21 cellular contexts compared by ENCODE assay signal in genomic region chr1:204266504-204267034, GRCh38. TPM values are rescaled to one million over a fixed set of nuclear protein-coding genes. Genes with fewer than 3 reads are reported as not detected.
DNase-seq lines count a peak whose midpoint lies in the region; ATAC-seq and TF ChIP-seq lines count a peak whose summit lies in the region.
"Had no signal": no experiment of that assay in that cellular context is flagged by ENCODE, and none has a peak within 500 bp of the region (broad histone marks: within the 10 kb centered on the region; RNA-seq: fewer than 3 reads in every experiment).

No MANE protein-coding gene starts in this region.

- peaks cover 4% of the 10 kb centered on the region for H3K27me3 Mint-ChIP-seq in activated T-helper 17 cell treated with anti-CD3 and anti-CD28 coated beads, Interleukin-2, amount 50 U/mL, for 72 hours
- H3K27me3 Mint-ChIP-seq in osteocyte (ENCODE audit: unreplicated experiment), result peaks cover 40% of the 10 kb centered on the region

- no peak overlapping the region for H3K4me3 Mint-ChIP-seq in activated T-helper 17 cell treated with anti-CD3 and anti-CD28 coated beads, Interleukin-2, amount 50 U/mL, for 72 hours
- no peak overlapping the region for H3K4me3 Mint-ChIP-seq in osteocyte (ENCODE audit: unreplicated experiment)
- H3K4me3 Mint-ChIP-seq: activated T-cell treated with anti-CD3 and anti-CD28 coated beads, Interleukin-2, amount 50 U/mL, for 72 hours; CD14-positive monocyte had no signal

- H3K36me3 ChIP-seq in Peyer's patch, result peaks cover 0 to 60% (median 0%) of the 10 kb centered on the region in 3 donors
- H3K36me3 ChIP-seq: adrenal gland had no signal

- H3K9me3 Mint-ChIP-seq in activated T-helper 17 cell treated with anti-CD3 and anti-CD28 coated beads, Interleukin-2, amount 50 U/mL, for 72 hours, result no peaks in the 10 kb centered on the region
- no peaks in the 10 kb centered on the region for H3K9me3 Mint-ChIP-seq in osteocyte (ENCODE audit: unreplicated experiment)
- H3K9me3 Mint-ChIP-seq: activated T-cell treated with anti-CD3 and anti-CD28 coated beads, Interleukin-2, amount 50 U/mL, for 72 hours; CD14-positive monocyte had no signal

- no peak overlapping the region for H3K27ac Mint-ChIP-seq in activated T-helper 17 cell treated with anti-CD3 and anti-CD28 coated beads, Interleukin-2, amount 50 U/mL, for 72 hours
- H3K27ac Mint-ChIP-seq in osteocyte (ENCODE audit: unreplicated experiment), result no peak overlapping the region
- H3K27ac Mint-ChIP-seq: activated T-cell treated with anti-CD3 and anti-CD28 coated beads, Interleukin-2, amount 50 U/mL, for 72 hours had no signal

- H3K4me1 ChIP-seq in Peyer's patch, result peaks cover 0 to 37% (median 3%) of the 10 kb centered on the region in 4 donors

- no peak overlapping the region for H3K4me3 ChIP-seq in Peyer's patch
- H3K4me3 ChIP-seq: adrenal gland, esophagus squamous epithelium, upper lobe of left lung had no signal

- no peaks in the 10 kb centered on the region for H3K36me3 Mint-ChIP-seq in activated T-helper 17 cell treated with anti-CD3 and anti-CD28 coated beads, Interleukin-2, amount 50 U/mL, for 72 hours (ENCODE audit: low read depth)
- no peaks in the 10 kb centered on the region for H3K36me3 Mint-ChIP-seq in osteocyte (ENCODE audit: unreplicated experiment)

- H3K4me1 Mint-ChIP-seq in activated T-helper 17 cell treated with anti-CD3 and anti-CD28 coated beads, Interleukin-2, amount 50 U/mL, for 72 hours, result no peaks in the 10 kb centered on the region
- H3K4me1 Mint-ChIP-seq in osteocyte (ENCODE audit: unreplicated experiment), result peaks cover 5% of the 10 kb centered on the region
- H3K4me1 Mint-ChIP-seq: CD14-positive monocyte had no signal

- TF ChIP-seq CTCF in Peyer's patch (IDR thresholded peaks at IDR 0.05) (no peak), osteocyte (IDR thresholded peaks at IDR 0.05) (no peak)

- ATAC-seq in GM19467 (IDR thresholded peaks at IDR 0.05; ENCODE audit: unreplicated experiment), result no peak
- no peak for ATAC-seq in activated T-helper 17 cell treated with anti-CD3 and anti-CD28 coated beads, Interleukin-2, amount 50 U/mL, for 72 hours (replicated peaks)
- ATAC-seq: activated T-cell treated with anti-CD3 and anti-CD28 coated beads, Interleukin-2, amount 50 U/mL, for 72 hours had no signal

- TF ChIP-seq POLR2A in Peyer's patch (IDR thresholded peaks at IDR 0.05), result no peak

- DNase-seq in DMS53 treated with DMSO at 0.1 percent for 48 hours (lab: John Stamatoyannopoulos, UW; ENCODE audit: unreplicated experiment) (peak; percentile 86), Peyer's patch (peak in 2 of 3 donors; percentile 59 to 72), kidney tubule cell (ENCODE audit: low spot score) (peak; percentile 67), renal cortical epithelial cell (ENCODE audit: low read depth) (peak; percentile 86), osteocyte (ENCODE audit: extremely low spot score, unreplicated experiment) (no peak)
- DNase-seq: activated CD4-positive, alpha-beta T cell treated with anti-CD3 and anti-CD28 coated beads for 4 hours; activated T-cell treated with anti-CD3 and anti-CD28 coated beads, Interleukin-2, amount 50 U/mL, for 72 hours; adrenal gland; esophagus squamous epithelium; GDM1; KBM-7; NCI-H187 treated with DMSO at 0.1 percent for 48 hours; stimulated activated CD4-positive, alpha-beta T cell treated with anti-CD3 and anti-CD28 coated beads, Interleukin-1b, Interleukin-23, amount 100 ng/mL, for 48 hours; stimulated activated CD8-positive, alpha-beta memory T cell treated with anti-CD3 and anti-CD28 coated beads, Interleukin-4, amount 100 ng/mL, for 48 hours had no signal

- no peaks in the 10 kb centered on the region for H3K27me3 ChIP-seq in Peyer's patch
- H3K27me3 ChIP-seq: adrenal gland, esophagus squamous epithelium, upper lobe of left lung had no signal

- H3K27ac ChIP-seq in Peyer's patch, result peak overlapping the region in 2 of 4 donors; percentile 59 to 79
- H3K27ac ChIP-seq: esophagus squamous epithelium, upper lobe of left lung had no signal

- H3K9me3 ChIP-seq in Peyer's patch, result no peaks in the 10 kb centered on the region
- H3K9me3 ChIP-seq: adrenal gland, esophagus squamous epithelium, upper lobe of left lung had no signal

RNA-seq across cellular contexts. Expression of gene GOLT1A, which starts 52.8 kb away (rescaled TPM):
- total RNA-seq in Peyer's patch (100 to 1,000 TPM in 1 of 4 donors, 10 to 100 TPM in 3; 11.6 to 101 (median 69.1) TPM), renal cortical epithelial cell (0.75 and 2.3 TPM in 2 replicates), osteocyte (not detected in 2 replicates)
- under 1 TPM in 1 of 2 donors, not detected in 1; 0.48 TPM for total RNA-seq in activated T-helper 17 cell treated with anti-CD3 and anti-CD28 coated beads, Interleukin-2, amount 50 U/mL, for 72 hours
- total RNA-seq: pulmonary artery endothelial cell; RPMI7951; T-helper 2 cell treated with Interferon-gamma antibody and Interleukin-4, amounts not matched to agents 100 ng/mL and 5 ng/mL, for 36 hours had no signal
